ENCODE assay signal across 9 cellular contexts in the genomic region with DNA sequence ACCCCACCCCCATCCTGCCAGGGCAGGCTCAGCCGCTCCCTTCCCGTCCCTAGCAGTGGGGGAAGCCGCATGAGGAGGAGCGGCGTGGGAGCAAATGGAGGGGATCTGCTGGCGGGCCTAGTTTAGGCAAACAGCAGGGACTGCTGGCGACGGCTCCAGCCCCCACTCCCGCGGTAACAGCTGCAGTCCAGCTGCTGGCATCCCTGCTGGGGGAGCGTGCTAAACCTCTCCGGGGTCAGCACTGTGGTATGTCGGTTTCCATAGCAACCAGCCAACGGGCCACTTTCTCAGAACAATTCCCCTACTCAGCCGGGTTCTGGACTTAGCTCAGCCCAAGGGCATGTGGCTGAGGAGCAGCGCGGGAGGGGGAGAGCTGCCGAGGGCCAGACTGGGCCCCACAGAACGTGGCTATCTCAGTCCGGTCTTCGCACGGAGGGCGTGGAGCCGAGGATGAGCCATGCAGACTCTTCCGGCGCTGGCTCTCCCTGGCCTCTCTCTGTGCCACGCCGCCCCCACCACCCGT.
DNase-seq lines count a peak whose midpoint lies in the region; ATAC-seq, FAIRE-seq and TF ChIP-seq lines count a peak whose summit lies in the region.
"Had no signal": no experiment of that assay in that cellular context is flagged by ENCODE, and none has a peak within 500 bp of the region (broad histone marks: within the 10 kb centered on the region; RNA-seq: fewer than 3 reads in every experiment).

No MANE protein-coding gene starts in this region.

- TF ChIP-seq CTCF in astrocyte (IDR thresholded peaks at IDR 0.05; ENCODE audit: insufficient read depth, low read depth, low read length), result no peak

- H3K4me3 Mint-ChIP-seq in astrocyte (ENCODE audit: unreplicated experiment), result no peak overlapping the region
- H3K4me3 Mint-ChIP-seq: stimulated activated naive CD8-positive, alpha-beta T cell treated with anti-CD3 and anti-CD28 coated beads, Interleukin-15, Interleukin-2, amounts not matched to agents 100 ng/mL and 50 ng/mL, for 24 hours had no signal

- H3K27me3 ChIP-seq in astrocyte (ENCODE audit: insufficient read depth, low read length), result no peaks in the 10 kb centered on the region

- H3K27ac Mint-ChIP-seq in astrocyte (ENCODE audit: unreplicated experiment), result peak overlapping the region; percentile 100
- H3K27ac Mint-ChIP-seq: stimulated activated naive CD8-positive, alpha-beta T cell treated with anti-CD3 and anti-CD28 coated beads, Interleukin-15, Interleukin-2, amounts not matched to agents 100 ng/mL and 50 ng/mL, for 24 hours had no signal

- no peak overlapping the region for H3K4me3 ChIP-seq in astrocyte (ENCODE audit: insufficient read depth, low read depth, low read length)

- peaks cover 67% of the 10 kb centered on the region for H3K4me1 Mint-ChIP-seq in astrocyte (ENCODE audit: low read depth, unreplicated experiment)

- no peaks in the 10 kb centered on the region for H3K9me3 ChIP-seq in astrocyte (ENCODE audit: insufficient read depth, low read depth, low read length)

- ATAC-seq in GM19463 (IDR thresholded peaks at IDR 0.05; ENCODE audit: unreplicated experiment), result peak; percentile 42

- peaks cover 36% of the 10 kb centered on the region for H3K4me1 ChIP-seq in astrocyte (ENCODE audit: insufficient read depth, low read length)

- no peak overlapping the region for H2AFZ ChIP-seq in astrocyte (ENCODE audit: low read depth, low read length)

- H3K36me3 ChIP-seq in astrocyte (ENCODE audit: insufficient read depth, low read length), result no peaks in the 10 kb centered on the region

- peak overlapping the region; percentile 91 for H3K9ac ChIP-seq in astrocyte (ENCODE audit: low read length)

- H3K36me3 Mint-ChIP-seq in astrocyte (ENCODE audit: low read depth, unreplicated experiment), result peaks cover 16% of the 10 kb centered on the region

- H3K27ac ChIP-seq in astrocyte (ENCODE audit: low read depth, low read length), result peak overlapping the region; percentile 99

- H3K4me2 ChIP-seq in astrocyte (ENCODE audit: low read length), result peak overlapping the region; percentile 79

- peak; percentile 99 for DNase-seq in astrocyte (ENCODE audit: low read depth)
- peak in 45 of 51 donors; percentile 13 to 87 (median 63) for DNase-seq in hypothalamus (lab: John Stamatoyannopoulos, UW)
- DNase-seq in renal cortical epithelial cell (ENCODE audit: low read depth), result peak; percentile 33
- no peak for DNase-seq in stimulated activated CD4-positive, alpha-beta T cell treated with anti-CD3 and anti-CD28 coated beads, Interleukin-1b, Interleukin-23, amount 100 ng/mL, for 48 hours
- no peak for DNase-seq in HPDE6-E6E7 (ENCODE audit: extremely low spot score)
- DNase-seq in GM19239 (ENCODE audit: insufficient read length, low spot score), result no peak
- no peak for DNase-seq in activated CD8-positive, alpha-beta memory T cell treated with anti-CD3 and anti-CD28 coated beads, Interleukin-2, amount 50 U/mL, for 4 hours

- H3K9me3 Mint-ChIP-seq in astrocyte (ENCODE audit: unreplicated experiment), result no peaks in the 10 kb centered on the region
- H3K9me3 Mint-ChIP-seq: stimulated activated naive CD8-positive, alpha-beta T cell treated with anti-CD3 and anti-CD28 coated beads, Interleukin-15, Interleukin-2, amounts not matched to agents 100 ng/mL and 50 ng/mL, for 24 hours had no signal

- H3K27me3 Mint-ChIP-seq in astrocyte (ENCODE audit: low read depth, unreplicated experiment), result no peaks in the 10 kb centered on the region

- no peaks in the 10 kb centered on the region for H3K79me2 ChIP-seq in astrocyte (ENCODE audit: insufficient read depth, low read length)

- no peak for FAIRE-seq in astrocyte (lab: Jason Lieb, UNC)
- FAIRE-seq in GM19239 (lab: Jason Lieb, UNC), result no peak

- H4K20me1 ChIP-seq in astrocyte (ENCODE audit: insufficient read depth, low read length), result no peaks in the 10 kb centered on the region

Comparison
In these comparisons a context has a peak if more than half of its experiments do, and no peak if none do; other contexts are left out.
1. DNase-seq: peak in astrocyte (single experiment), hypothalamus (45 of 51) and renal cortical epithelial cell (single experiment); none in stimulated activated CD4-positive, alpha-beta T cell treated with anti-CD3 and anti-CD28 coated beads, Interleukin-1b, Interleukin-23, amount 100 ng/mL, for 48 hours (single experiment), HPDE6-E6E7 (single experiment), GM19239 (single experiment) and activated CD8-positive, alpha-beta memory T cell treated with anti-CD3 and anti-CD28 coated beads, Interleukin-2, amount 50 U/mL, for 4 hours (single experiment).